In genomic region chr3:38617586-38617985, GRCh38 we compare ENCODE assay signal across 20 cellular contexts. TPM values are rescaled to one million over a fixed set of nuclear protein-coding genes. Genes with fewer than 3 reads are reported as not detected.
A peak's percentile ranks its signal among the peaks of the same experiment; 100 is the strongest.
DNase-seq lines count a peak whose midpoint lies in the region; ATAC-seq and TF ChIP-seq lines count a peak whose summit lies in the region.
"Had no signal": no experiment of that assay in that cellular context is flagged by ENCODE, and none has a peak within 500 bp of the region (broad histone marks: within the 10 kb centered on the region; RNA-seq: fewer than 3 reads in every experiment).

No MANE protein-coding gene starts in this region.

- peak overlapping the region in 9 of 12 donors; percentile 9 to 95 (median 83) for H3K27ac ChIP-seq in heart left ventricle
- H3K27ac ChIP-seq in right atrium auricular region = peak overlapping the region; percentile 83 to 92
- H3K27ac ChIP-seq: 22Rv1, BLaER1, C4-2B, GM23248 had no signal

- H3K4me1 ChIP-seq in heart left ventricle (peaks cover 0 to 54% (median 29%) of the 10 kb centered on the region in 12 donors), right atrium auricular region (peaks cover 0 to 45% of the 10 kb centered on the region in 2 donors)
- H3K4me1 ChIP-seq: Caco-2 had no signal

- TF ChIP-seq CTCF in heart left ventricle (IDR thresholded peaks at IDR 0.05) (no peak), right atrium auricular region (IDR thresholded peaks at IDR 0.05) (no peak), nephron progenitor cell (IDR thresholded peaks at IDR 0.05) (no peak)

- H3K27me3 ChIP-seq in heart left ventricle = no peaks in the 10 kb centered on the region
- no peaks in the 10 kb centered on the region for H3K27me3 ChIP-seq in right atrium auricular region
- H3K27me3 ChIP-seq: BLaER1 had no signal

- no peaks in the 10 kb centered on the region for H3K4me1 Mint-ChIP-seq in nephron progenitor cell
- H3K4me1 Mint-ChIP-seq: B cell; CD4-positive, CD25-positive, alpha-beta regulatory T cell had no signal

- intact Hi-C loops in heart left ventricle (cut with DNase I) = loop anchor here in 1 of 10 donors (2.0 kb wide), 1 partner anchor 27 kb away; no protein-coding TSS in a partner anchor
- intact Hi-C loops in Right ventricle myocardium superior (cut with DNase I) = no loop called here
- intact Hi-C loops in left ventricle myocardium superior (cut with micrococcal nuclease) = no loop called here
- intact Hi-C loops in posterior vena cava (cut with DNase I) = no loop called here

- no peaks in the 10 kb centered on the region for H3K36me3 Mint-ChIP-seq in nephron progenitor cell (ENCODE audit: low read depth)
- H3K36me3 Mint-ChIP-seq: CD4-positive, CD25-positive, alpha-beta regulatory T cell; CD8-positive, alpha-beta T cell had no signal

- H3K9me3 ChIP-seq in heart left ventricle = no peaks in the 10 kb centered on the region
- no peaks in the 10 kb centered on the region for H3K9me3 ChIP-seq in right atrium auricular region
- H3K9me3 ChIP-seq: BLaER1, Caco-2 had no signal

- H3K4me3 Mint-ChIP-seq in nephron progenitor cell = no peak overlapping the region
- H3K4me3 Mint-ChIP-seq: B cell; CD4-positive, CD25-positive, alpha-beta regulatory T cell; CD8-positive, alpha-beta T cell; H9 had no signal

- peaks cover 9% of the 10 kb centered on the region for H3K27me3 Mint-ChIP-seq in nephron progenitor cell (ENCODE audit: low read depth, poor library complexity)

- TF ChIP-seq POLR2A in heart left ventricle (IDR thresholded peaks at IDR 0.05) = no peak

- H3K4me3 ChIP-seq in heart left ventricle (no peak overlapping the region), right atrium auricular region (no peak overlapping the region)
- H3K4me3 ChIP-seq: BLaER1, GM23248 had no signal

- H3K36me3 ChIP-seq in heart left ventricle (peaks cover 0 to 41% (median 0%) of the 10 kb centered on the region in 9 donors), right atrium auricular region (peaks cover 7% of the 10 kb centered on the region)
- H3K36me3 ChIP-seq: BLaER1 had no signal

- DNase-seq in heart left ventricle (no peak), Right ventricle myocardium superior (no peak), right atrium auricular region (ENCODE audit: low spot score) (no peak), left ventricle myocardium superior (no peak), nephron progenitor cell (no peak), posterior vena cava (ENCODE audit: low spot score) (peak; percentile 35)
- no peak for DNase-seq in activated CD8-positive, alpha-beta memory T cell treated with anti-CD3 and anti-CD28 coated beads, Interleukin-2, amount 50 U/mL, for 4 hours
- DNase-seq: Caco-2; CD4-positive, CD25-positive, alpha-beta regulatory T cell; CD8-positive, alpha-beta T cell; DMS153; DND-41; GM23248; H9 had no signal

- H3K9me3 Mint-ChIP-seq in nephron progenitor cell = no peaks in the 10 kb centered on the region
- H3K9me3 Mint-ChIP-seq: CD4-positive, CD25-positive, alpha-beta regulatory T cell; CD8-positive, alpha-beta T cell; H9 had no signal

- WGBS in heart left ventricle, 4 donors = 60 to 76% (median 72%) methylated on average over 5 of the region's 5 CpGs

- H3K27ac Mint-ChIP-seq in nephron progenitor cell = peak overlapping the region; percentile 71
- H3K27ac Mint-ChIP-seq: B cell; CD8-positive, alpha-beta T cell had no signal

- ATAC-seq in heart left ventricle = no peak
- ATAC-seq in Right ventricle myocardium superior (ENCODE audit: poor library complexity) = no peak
- no peak for ATAC-seq in left ventricle myocardium superior
- no peak for ATAC-seq in GM18517 (IDR thresholded peaks at IDR 0.05; ENCODE audit: unreplicated experiment)
- ATAC-seq: CD8-positive, alpha-beta T cell; HCT116 had no signal

RNA-seq across cellular contexts. Expression of gene SCN5A, which starts 31.9 kb away (rescaled TPM):
- total RNA-seq in heart left ventricle (100 to 1,000 TPM; 133 to 242 (median 198) TPM), Right ventricle myocardium superior (162 TPM), right atrium auricular region (100 to 1,000 TPM; 102 to 118 TPM), left ventricle myocardium superior (133 TPM), posterior vena cava (1 to 10 TPM in 1 of 2 donors, under 1 TPM in 1; 0.32 to 1.4 TPM)
- 10 to 100 TPM; 88.4 to 92.5 TPM for polyA plus RNA-seq in heart left ventricle
- total RNA-seq: CD4-positive, CD25-positive, alpha-beta regulatory T cell; GM23248 had no signal
- polyA plus RNA-seq: CD4-positive, CD25-positive, alpha-beta regulatory T cell; GM23248 had no signal

Comparison
In these comparisons a context has a peak if more than half of its experiments do, and no peak if none do; other contexts are left out.
1. RNA of gene SCN5A, which starts 31.9 kb away (total RNA-seq): 133 to 242 TPM in heart left ventricle, 162 TPM in Right ventricle myocardium superior (single experiment), 133 TPM in left ventricle myocardium superior (single experiment) and 102 to 118 TPM in right atrium auricular region; 0.32 to 1.4 TPM in posterior vena cava; every median in the first group is over 10 times any median in the second.